8 cellular contexts compared by ENCODE assay signal in genomic region chr11:132158091-132158490, GRCh38.
A peak's percentile ranks its signal among the peaks of the same experiment; 100 is the strongest.
DNase-seq lines count a peak whose midpoint lies in the region; ATAC-seq, FAIRE-seq and TF ChIP-seq lines count a peak whose summit lies in the region.

No MANE protein-coding gene starts in this region.

- H3K27me3 ChIP-seq in Panc1 (ENCODE audit: control insufficient read depth, insufficient read depth, low read length) (no peaks in the 10 kb centered on the region), spleen (replicated peaks in 1 of 7) (no peaks in the 10 kb centered on the region)

- ATAC-seq in Panc1 (peak; percentile 82), left ventricle myocardium superior (no peak)

- no peaks in the 10 kb centered on the region for H3K36me3 ChIP-seq in Panc1 (ENCODE audit: control insufficient read depth, insufficient read depth, low read length)
- H3K36me3 ChIP-seq in spleen: no peaks in the 10 kb centered on the region

- in situ Hi-C loops in Caki2 (cut with HindIII; ENCODE audit: low pct_unique_long_range_greater_than_20kb, low sequenced_read_pairs) (no loop called here), Panc1 (cut with HindIII; ENCODE audit: low pct_unique_long_range_greater_than_20kb, low sequenced_read_pairs) (no loop called here)

- POLR2A ChIA-PET in Panc1 (lab: Charles Lee): no interaction called here

- H3K4me1 ChIP-seq in Panc1 (ENCODE audit: control insufficient read depth, insufficient read depth, low read length) (no peaks in the 10 kb centered on the region), spleen (no peaks in the 10 kb centered on the region)

- H3K9me3 ChIP-seq in Panc1 (ENCODE audit: control insufficient read depth, insufficient read depth, low read depth, low read length): no peaks in the 10 kb centered on the region
- H3K9me3 ChIP-seq in spleen: no peaks in the 10 kb centered on the region

- H3K4me3 ChIP-seq in Panc1 (ENCODE audit: low read depth in 2 of 2, low read length in 2 of 2) (no peak overlapping the region), spleen (no peak overlapping the region)

- CTCF ChIA-PET in Panc1 (lab: Charles Lee): no interaction called here

- no peak for FAIRE-seq in HTR-8/SVneo (lab: Jason Lieb, UNC)

- DNase-seq in Caki2 (ENCODE audit: low read depth): peak; percentile 0
- peak; percentile 21 for DNase-seq in HTR-8/SVneo (ENCODE audit: insufficient read length, low spot score)
- peak; percentile 22 for DNase-seq in Panc1 (ENCODE audit: low read depth, low spot score)
- DNase-seq in iPS DF 4.7 (ENCODE audit: extremely low read depth, low spot score): peak; percentile 22
- no peak for DNase-seq in spleen
- DNase-seq in foreskin melanocyte: no peak
- DNase-seq in T-helper 1 cell: no peak
- DNase-seq in left ventricle myocardium superior: no peak

- intact Hi-C loops in Panc1 (cut with micrococcal nuclease; ENCODE audit: unreplicated experiment): loop anchor here (10.0 kb wide), 1 partner anchor 413 kb away; no protein-coding TSS in a partner anchor
- intact Hi-C loops in spleen (cut with DNase I; ENCODE audit: low total_unique reads): no loop called here
- intact Hi-C loops in left ventricle myocardium superior (cut with micrococcal nuclease): no loop called here

- 75 to 85% (median 78%) methylated on average over 3 of the region's 3 CpGs for WGBS in spleen, 5 donors

- TF ChIP-seq CTCF in Panc1 (IDR thresholded peaks at IDR 0.05) (peak; percentile 72), spleen (IDR thresholded peaks at IDR 0.05 in 8 of 11, conservative IDR thresholded peaks at IDR 0.05 in 3 of 11) (no peak)

- TF ChIP-seq POLR2A in spleen (IDR thresholded peaks at IDR 0.05): no peak

- no TSS peak for BruUV-seq in Panc1 (replicated peaks; lab: Mats Ljungman, UMichigan)

- H3K27ac ChIP-seq in Panc1 (ENCODE audit: low read length) (no peak overlapping the region), spleen (no peak overlapping the region)

Comparison
In these comparisons a context has a peak if more than half of its experiments do, and no peak if none do; other contexts are left out.
1. DNase-seq: peak in Caki2 (single experiment), HTR-8/SVneo (single experiment), Panc1 (single experiment) and iPS DF 4.7 (single experiment); none in spleen (single experiment), foreskin melanocyte (single experiment), T-helper 1 cell (0 of 5) and left ventricle myocardium superior (single experiment).